ENCODE assay signal across 9 cellular contexts in the genomic region with DNA sequence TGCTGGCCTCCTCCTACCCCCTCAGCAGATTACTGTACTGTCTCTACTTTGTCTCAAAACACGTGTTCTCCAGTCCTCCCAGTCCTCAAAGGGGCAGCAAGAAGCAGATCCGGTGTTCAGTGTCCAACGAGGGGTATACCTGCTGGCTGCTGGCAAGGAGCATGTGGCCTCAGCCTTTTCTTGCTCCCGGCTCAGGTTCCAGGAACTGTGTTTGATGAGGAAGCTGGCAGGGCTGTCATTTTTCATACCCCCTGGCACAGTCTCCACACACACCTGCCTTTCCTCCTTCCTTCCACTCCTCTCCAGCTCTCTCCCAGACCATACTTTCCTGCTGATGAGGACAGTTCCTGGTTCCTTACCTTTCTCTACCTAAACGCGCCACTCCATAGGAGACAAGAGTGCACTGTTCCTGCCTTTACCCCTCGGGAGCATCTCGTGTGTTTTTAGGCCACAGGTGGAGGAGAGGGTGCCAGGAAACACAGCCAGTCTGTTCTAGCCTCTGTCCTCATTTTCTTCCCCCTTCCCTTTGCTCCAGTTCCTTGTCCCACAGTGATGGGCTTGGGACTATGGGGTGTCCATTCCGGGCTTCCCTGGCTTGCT.
DNase-seq lines count a peak whose midpoint lies in the region; ATAC-seq and TF ChIP-seq lines count a peak whose summit lies in the region.
"Had no signal": no experiment of that assay in that cellular context is flagged by ENCODE, and none has a peak within 500 bp of the region (broad histone marks: within the 10 kb centered on the region; RNA-seq: fewer than 3 reads in every experiment).

No MANE protein-coding gene starts in this region.

- 31 to 45% methylated on average over 9 of the region's 9 CpGs for WGBS in esophagus, 2 donors

- in situ Hi-C loops in GM13976 (cut with MboI; ENCODE audit: low sequenced_read_pairs, unreplicated experiment) = loop anchor here (25.0 kb wide), 1 partner anchor 549 kb away; no protein-coding TSS in a partner anchor

- TF ChIP-seq CTCF in GM13976 (IDR thresholded peaks at IDR 0.05; ENCODE audit: borderline replicate concordance, control extremely low read depth, extremely low read depth, insufficient read depth, missing control alignments) = no peak

- peaks cover 17% of the 10 kb centered on the region for H3K36me3 Mint-ChIP-seq in activated CD4-positive, alpha-beta memory T cell treated with anti-CD3 and anti-CD28 coated beads for 36 hours
- H3K36me3 Mint-ChIP-seq in activated CD4-positive, alpha-beta memory T cell treated with anti-CD3 and anti-CD28 coated beads, Interleukin-2, amount 10 ng/mL, durations not matched to agents 7 days and 5 days (ENCODE audit: low read depth) = peaks cover 36% of the 10 kb centered on the region
- peaks cover 74% of the 10 kb centered on the region for H3K36me3 Mint-ChIP-seq in stimulated activated memory B cell treated with anti-CD40 and anti-IgM and Interleukin-4, amounts not matched to agents 10 μg/mL and 1 μg/mL and 100 μg/mL, for 72 hours
- peaks cover 8% of the 10 kb centered on the region for H3K36me3 Mint-ChIP-seq in activated T-helper 1 cell treated with anti-CD3 and anti-CD28 coated beads, Interleukin-12 subunit alpha, Interleukin-12 subunit beta, Interleukin-2, Interleukin-4 antibody, amounts not matched to agents 30 ng/mL and 10 ng/mL and 1 ng/mL, durations not matched to agents 14 hours and 24 hours and 36 hours (ENCODE audit: low read depth)

- H3K36me3 ChIP-seq in esophagus (ENCODE audit: control insufficient read depth in 2 of 2, insufficient read depth in 2 of 2, low read length in 1 of 2) = peaks cover 6 to 30% of the 10 kb centered on the region in 2 donors

- intact Hi-C loops in activated CD4-positive, alpha-beta memory T cell treated with anti-CD3 and anti-CD28 coated beads for 36 hours (cut with micrococcal nuclease) = loop anchor here (5.0 kb wide), 1 partner anchor 319 kb away; no protein-coding TSS in a partner anchor
- intact Hi-C loops in activated T-helper 1 cell treated with anti-CD3 and anti-CD28 coated beads, Interleukin-12 subunit alpha, Interleukin-12 subunit beta, Interleukin-2, Interleukin-4 antibody, amounts not matched to agents 30 ng/mL and 10 ng/mL and 1 ng/mL, durations not matched to agents 14 hours and 24 hours and 36 hours (cut with micrococcal nuclease) = loop anchor here (5.0 kb wide), 1 partner anchor 164 kb away; no protein-coding TSS in a partner anchor

- H3K9me3 Mint-ChIP-seq in activated CD4-positive, alpha-beta memory T cell treated with anti-CD3 and anti-CD28 coated beads for 36 hours = no peaks in the 10 kb centered on the region
- H3K9me3 Mint-ChIP-seq in activated CD4-positive, alpha-beta memory T cell treated with anti-CD3 and anti-CD28 coated beads, Interleukin-2, amount 10 ng/mL, durations not matched to agents 7 days and 5 days = no peaks in the 10 kb centered on the region
- H3K9me3 Mint-ChIP-seq in stimulated activated memory B cell treated with anti-CD40 and anti-IgM and Interleukin-4, amounts not matched to agents 10 μg/mL and 1 μg/mL and 100 μg/mL, for 72 hours = no peaks in the 10 kb centered on the region
- no peaks in the 10 kb centered on the region for H3K9me3 Mint-ChIP-seq in activated T-helper 1 cell treated with anti-CD3 and anti-CD28 coated beads, Interleukin-12 subunit alpha, Interleukin-12 subunit beta, Interleukin-2, Interleukin-4 antibody, amounts not matched to agents 30 ng/mL and 10 ng/mL and 1 ng/mL, durations not matched to agents 14 hours and 24 hours and 36 hours

- ATAC-seq in stimulated activated memory B cell treated with anti-CD40 and anti-IgM and Interleukin-4, amounts not matched to agents 10 μg/mL and 1 μg/mL and 100 μg/mL, for 72 hours = no peak

- H3K27me3 ChIP-seq in esophagus (ENCODE audit: control insufficient read depth in 1 of 2, insufficient read depth in 2 of 2, low read length in 2 of 2) = no peaks in the 10 kb centered on the region

- H3K4me3 ChIP-seq in esophagus (ENCODE audit: low read depth in 1 of 2, low read length in 2 of 2) = no peak overlapping the region

- peak overlapping the region; percentile 43 for H3K27ac Mint-ChIP-seq in activated CD4-positive, alpha-beta memory T cell treated with anti-CD3 and anti-CD28 coated beads for 36 hours
- H3K27ac Mint-ChIP-seq in activated CD4-positive, alpha-beta memory T cell treated with anti-CD3 and anti-CD28 coated beads, Interleukin-2, amount 10 ng/mL, durations not matched to agents 7 days and 5 days = no peak overlapping the region
- H3K27ac Mint-ChIP-seq in stimulated activated memory B cell treated with anti-CD40 and anti-IgM and Interleukin-4, amounts not matched to agents 10 μg/mL and 1 μg/mL and 100 μg/mL, for 72 hours = peak overlapping the region; percentile 88
- H3K27ac Mint-ChIP-seq in activated T-helper 1 cell treated with anti-CD3 and anti-CD28 coated beads, Interleukin-12 subunit alpha, Interleukin-12 subunit beta, Interleukin-2, Interleukin-4 antibody, amounts not matched to agents 30 ng/mL and 10 ng/mL and 1 ng/mL, durations not matched to agents 14 hours and 24 hours and 36 hours = no peak overlapping the region

- no peak overlapping the region for H3K4me3 Mint-ChIP-seq in activated CD4-positive, alpha-beta memory T cell treated with anti-CD3 and anti-CD28 coated beads for 36 hours
- H3K4me3 Mint-ChIP-seq in activated CD4-positive, alpha-beta memory T cell treated with anti-CD3 and anti-CD28 coated beads, Interleukin-2, amount 10 ng/mL, durations not matched to agents 7 days and 5 days = no peak overlapping the region
- H3K4me3 Mint-ChIP-seq in stimulated activated memory B cell treated with anti-CD40 and anti-IgM and Interleukin-4, amounts not matched to agents 10 μg/mL and 1 μg/mL and 100 μg/mL, for 72 hours = peak overlapping the region; percentile 39
- no peak overlapping the region for H3K4me3 Mint-ChIP-seq in activated T-helper 1 cell treated with anti-CD3 and anti-CD28 coated beads, Interleukin-12 subunit alpha, Interleukin-12 subunit beta, Interleukin-2, Interleukin-4 antibody, amounts not matched to agents 30 ng/mL and 10 ng/mL and 1 ng/mL, durations not matched to agents 14 hours and 24 hours and 36 hours

- H3K27ac ChIP-seq in esophagus (ENCODE audit: low read depth in 2 of 2, low read length in 1 of 2) = peak overlapping the region; percentile 77 to 97

- peaks cover 10% of the 10 kb centered on the region for H3K4me1 Mint-ChIP-seq in activated CD4-positive, alpha-beta memory T cell treated with anti-CD3 and anti-CD28 coated beads for 36 hours (ENCODE audit: low read depth)
- peaks cover 18% of the 10 kb centered on the region for H3K4me1 Mint-ChIP-seq in activated CD4-positive, alpha-beta memory T cell treated with anti-CD3 and anti-CD28 coated beads, Interleukin-2, amount 10 ng/mL, durations not matched to agents 7 days and 5 days
- H3K4me1 Mint-ChIP-seq in stimulated activated memory B cell treated with anti-CD40 and anti-IgM and Interleukin-4, amounts not matched to agents 10 μg/mL and 1 μg/mL and 100 μg/mL, for 72 hours = peaks cover 55% of the 10 kb centered on the region
- H3K4me1 Mint-ChIP-seq in activated T-helper 1 cell treated with anti-CD3 and anti-CD28 coated beads, Interleukin-12 subunit alpha, Interleukin-12 subunit beta, Interleukin-2, Interleukin-4 antibody, amounts not matched to agents 30 ng/mL and 10 ng/mL and 1 ng/mL, durations not matched to agents 14 hours and 24 hours and 36 hours (ENCODE audit: low read depth) = no peaks in the 10 kb centered on the region

- DNase-seq in activated CD4-positive, alpha-beta memory T cell treated with anti-CD3 and anti-CD28 coated beads for 36 hours = no peak
- no peak for DNase-seq in activated CD4-positive, alpha-beta memory T cell treated with anti-CD3 and anti-CD28 coated beads, Interleukin-2, amount 10 ng/mL, durations not matched to agents 7 days and 5 days
- DNase-seq in NCI-H2107 (lab: John Stamatoyannopoulos, UW) (peak; percentile 26), GM13976 (ENCODE audit: low spot score) (no peak), DMS 273 (lab: John Stamatoyannopoulos, UW; ENCODE audit: unreplicated experiment) (no peak)
- DNase-seq in activated T-helper 1 cell treated with anti-CD3 and anti-CD28 coated beads, Interleukin-12 subunit alpha, Interleukin-12 subunit beta, Interleukin-2, Interleukin-4 antibody, amounts not matched to agents 30 ng/mL and 10 ng/mL and 1 ng/mL, durations not matched to agents 14 hours and 24 hours and 36 hours (ENCODE audit: low spot score) = no peak
- DNase-seq: activated CD4-positive, alpha-beta T cell treated with anti-CD3 and anti-CD28 coated beads for 48 hours had no signal

- H3K4me1 ChIP-seq in esophagus (ENCODE audit: control insufficient read depth in 2 of 2, insufficient read depth in 2 of 2, low read length in 1 of 2) = peaks cover 0 to 7% of the 10 kb centered on the region in 2 donors

- no peaks in the 10 kb centered on the region for H3K9me3 ChIP-seq in esophagus (ENCODE audit: control insufficient read depth in 2 of 2, insufficient read depth in 1 of 2, low read depth in 1 of 2, low read length in 1 of 2)

- POLR2A ChIA-PET in activated CD4-positive, alpha-beta memory T cell treated with anti-CD3 and anti-CD28 coated beads for 36 hours (lab: Charles Lee) = interaction anchor here (0.6 kb wide), 1 partner anchor 198 kb away, joined by 4 read pairs; no protein-coding TSS in a partner anchor
- POLR2A ChIA-PET in activated CD4-positive, alpha-beta memory T cell treated with anti-CD3 and anti-CD28 coated beads, Interleukin-2, amount 10 ng/mL, durations not matched to agents 7 days and 5 days (lab: Charles Lee) = no interaction called here

- CTCF ChIA-PET in activated CD4-positive, alpha-beta memory T cell treated with anti-CD3 and anti-CD28 coated beads for 36 hours (lab: Charles Lee) = interaction anchor here (1.1 to 4.3 kb wide), 2 partner anchors 7 to 559 kb away, joined by 3 to 20 read pairs; no protein-coding TSS in a partner anchor
- CTCF ChIA-PET in activated CD4-positive, alpha-beta memory T cell treated with anti-CD3 and anti-CD28 coated beads, Interleukin-2, amount 10 ng/mL, durations not matched to agents 7 days and 5 days (lab: Charles Lee) = interaction anchor here (1.7 kb wide), 1 partner anchor 9 kb away, joined by 4 read pairs; no protein-coding TSS in a partner anchor

- no peaks in the 10 kb centered on the region for H3K27me3 Mint-ChIP-seq in activated CD4-positive, alpha-beta memory T cell treated with anti-CD3 and anti-CD28 coated beads for 36 hours
- H3K27me3 Mint-ChIP-seq in activated CD4-positive, alpha-beta memory T cell treated with anti-CD3 and anti-CD28 coated beads, Interleukin-2, amount 10 ng/mL, durations not matched to agents 7 days and 5 days = no peaks in the 10 kb centered on the region
- no peaks in the 10 kb centered on the region for H3K27me3 Mint-ChIP-seq in stimulated activated memory B cell treated with anti-CD40 and anti-IgM and Interleukin-4, amounts not matched to agents 10 μg/mL and 1 μg/mL and 100 μg/mL, for 72 hours
- no peaks in the 10 kb centered on the region for H3K27me3 Mint-ChIP-seq in activated T-helper 1 cell treated with anti-CD3 and anti-CD28 coated beads, Interleukin-12 subunit alpha, Interleukin-12 subunit beta, Interleukin-2, Interleukin-4 antibody, amounts not matched to agents 30 ng/mL and 10 ng/mL and 1 ng/mL, durations not matched to agents 14 hours and 24 hours and 36 hours (ENCODE audit: insufficient read depth)

Comparison
In these comparisons a context has a peak if more than half of its experiments do, and no peak if none do; other contexts are left out.
1. H3K27ac Mint-ChIP-seq: peak in activated CD4-positive, alpha-beta memory T cell treated with anti-CD3 and anti-CD28 coated beads for 36 hours (single experiment) and stimulated activated memory B cell treated with anti-CD40 and anti-IgM and Interleukin-4, amounts not matched to agents 10 μg/mL and 1 μg/mL and 100 μg/mL, for 72 hours (single experiment); none in activated CD4-positive, alpha-beta memory T cell treated with anti-CD3 and anti-CD28 coated beads, Interleukin-2, amount 10 ng/mL, durations not matched to agents 7 days and 5 days (single experiment) and activated T-helper 1 cell treated with anti-CD3 and anti-CD28 coated beads, Interleukin-12 subunit alpha, Interleukin-12 subunit beta, Interleukin-2, Interleukin-4 antibody, amounts not matched to agents 30 ng/mL and 10 ng/mL and 1 ng/mL, durations not matched to agents 14 hours and 24 hours and 36 hours (single experiment).